ENCODE assay signal across 2 cellular contexts in genomic region chr4:98510757-98511517, GRCh38.
TF ChIP-seq lines count a peak whose summit lies in the region.

No MANE protein-coding gene starts in this region.

TF ChIP-seq in HepG2, 621 proteins besides CTCF, POLR2A, EP300 and RAD21 (continued from another document):
- TF ChIP-seq NFAT5 (CRISPR knock-in tag; IDR thresholded peaks at IDR 0.05) (no peak), LCORL (IDR thresholded peaks at IDR 0.05) (no peak), LCORL (CRISPR knock-in tag; IDR thresholded peaks at IDR 0.05) (no peak)

TF ChIP-seq in WTC11, 78 proteins besides CTCF, POLR2A, EP300 and RAD21 (continued from another document):
- TF ChIP-seq FOXP4 (CRISPR knock-in tag; IDR thresholded peaks at IDR 0.05) (no peak), TCF7 (CRISPR knock-in tag; IDR thresholded peaks at IDR 0.05; ENCODE audit: low read depth) (no peak), JUN (CRISPR knock-in tag; IDR thresholded peaks at IDR 0.05) (no peak), ZBTB21 (CRISPR knock-in tag; IDR thresholded peaks at IDR 0.05; ENCODE audit: borderline replicate concordance) (no peak), ZNF532 (CRISPR knock-in tag; IDR thresholded peaks at IDR 0.05; ENCODE audit: borderline replicate concordance) (no peak), USF1 (CRISPR knock-in tag; IDR thresholded peaks at IDR 0.05) (no peak), SOX15 (CRISPR knock-in tag; IDR thresholded peaks at IDR 0.05) (no peak), CREB1 (CRISPR knock-in tag; IDR thresholded peaks at IDR 0.05) (no peak), SP1 (CRISPR knock-in tag; conservative IDR thresholded peaks at IDR 0.05) (no peak), CDX4 (CRISPR knock-in tag; IDR thresholded peaks at IDR 0.05; ENCODE audit: borderline replicate concordance) (no peak)
